1 cellular context compared by ENCODE assay signal in genomic region chr19:47243776-47244547, GRCh38.
TF ChIP-seq lines count a peak whose summit lies in the region.

No MANE protein-coding gene starts in this region.

TF ChIP-seq in liver, 16 proteins besides CTCF, POLR2A, EP300 and RAD21 (continued from another document):
- no peak for TF ChIP-seq FOXA2 (IDR thresholded peaks at IDR 0.05)
